In the genomic region with DNA sequence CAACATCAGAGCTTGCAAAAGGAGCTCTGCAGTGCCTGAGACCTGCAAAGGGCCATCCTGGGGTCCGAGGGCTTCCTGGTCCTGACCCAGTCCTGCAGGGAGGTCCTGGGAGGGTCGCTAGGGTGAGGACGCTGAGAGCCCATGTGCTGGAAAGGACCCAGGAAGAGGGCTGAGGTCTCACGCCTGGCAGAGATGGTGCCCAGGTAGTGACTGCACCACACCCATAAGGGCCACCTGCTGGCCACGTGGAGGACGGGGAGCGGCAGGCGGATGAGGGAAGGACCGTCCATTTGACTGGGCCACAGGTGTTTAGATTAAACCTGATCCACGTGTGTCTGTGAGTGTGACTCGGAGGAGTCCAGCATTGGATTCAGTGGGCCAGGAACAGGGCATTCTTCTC, we compare ENCODE assay signal across 20 cellular contexts.
"Had no signal": no experiment of that assay in that cellular context is flagged by ENCODE, and none has a peak within 500 bp of the region (broad histone marks: within the 10 kb centered on the region; RNA-seq: fewer than 3 reads in every experiment).

No MANE protein-coding gene starts in this region.

- H3K9me3 ChIP-seq: neutrophil, right lobe of liver, thoracic aorta, upper lobe of left lung had no signal

- H3K27ac Mint-ChIP-seq: activated CD4-positive, alpha-beta T cell treated with anti-CD3 and anti-CD28 coated beads, Interleukin-2, amount 10 ng/mL, durations not matched to agents 24 days and 14 days; activated CD8-positive, alpha-beta T cell treated with anti-CD3 and anti-CD28 coated beads, Interleukin-2, amount 10 ng/mL, durations not matched to agents 7 days and 5 days; activated naive CD8-positive, alpha-beta T cell treated with anti-CD3 and anti-CD28 coated beads, Interleukin-2, amount 10 ng/mL, durations not matched to agents 7 days and 5 days; activated T-cell treated with anti-CD3 and anti-CD28 coated beads, Interleukin-2, amount 50 U/mL, for 24 hours; activated T-helper 2 cell treated with anti-CD3 and anti-CD28 coated beads, Interferon-gamma antibody, Interleukin-2, Interleukin-4, amounts not matched to agents 10 μg/mL and 5 μg/mL and 100 μg/mL, durations not matched to agents 14 hours and 24 hours and 36 hours; effector memory CD8-positive, alpha-beta T cell; memory B cell; naive thymus-derived CD8-positive, alpha-beta T cell; stimulated activated effector memory CD8-positive, alpha-beta T cell treated with anti-CD3 and anti-CD28 coated beads, Interleukin-12 subunit alpha, Interleukin-12 subunit beta, amount 100 ng/mL, for 72 hours had no signal

- H3K27ac ChIP-seq: neutrophil, parathyroid adenoma, right lobe of liver, thoracic aorta, upper lobe of left lung had no signal

- H3K9me3 Mint-ChIP-seq: activated CD4-positive, alpha-beta T cell treated with anti-CD3 and anti-CD28 coated beads, Interleukin-2, amount 10 ng/mL, durations not matched to agents 24 days and 14 days; activated T-cell treated with anti-CD3 and anti-CD28 coated beads, Interleukin-2, amount 50 U/mL, for 24 hours; activated T-helper 2 cell treated with anti-CD3 and anti-CD28 coated beads, Interferon-gamma antibody, Interleukin-2, Interleukin-4, amounts not matched to agents 10 μg/mL and 5 μg/mL and 100 μg/mL, durations not matched to agents 14 hours and 24 hours and 36 hours; naive thymus-derived CD8-positive, alpha-beta T cell; stimulated activated effector memory CD8-positive, alpha-beta T cell treated with anti-CD3 and anti-CD28 coated beads, Interleukin-12 subunit alpha, Interleukin-12 subunit beta, amount 100 ng/mL, for 72 hours had no signal

- H3K4me3 Mint-ChIP-seq: activated CD4-positive, alpha-beta T cell treated with anti-CD3 and anti-CD28 coated beads, Interleukin-2, amount 10 ng/mL, durations not matched to agents 24 days and 14 days; activated CD8-positive, alpha-beta T cell treated with anti-CD3 and anti-CD28 coated beads, Interleukin-2, amount 10 ng/mL, durations not matched to agents 7 days and 5 days; activated naive CD8-positive, alpha-beta T cell treated with anti-CD3 and anti-CD28 coated beads, Interleukin-2, amount 10 ng/mL, durations not matched to agents 7 days and 5 days; activated T-cell treated with anti-CD3 and anti-CD28 coated beads, Interleukin-2, amount 50 U/mL, for 24 hours; brain; effector memory CD8-positive, alpha-beta T cell; memory B cell; naive thymus-derived CD8-positive, alpha-beta T cell; stimulated activated effector memory CD8-positive, alpha-beta T cell treated with anti-CD3 and anti-CD28 coated beads, Interleukin-12 subunit alpha, Interleukin-12 subunit beta, amount 100 ng/mL, for 72 hours had no signal

- H3K79me2 ChIP-seq: parathyroid adenoma had no signal

- H3K27me3 Mint-ChIP-seq: activated CD4-positive, alpha-beta T cell treated with anti-CD3 and anti-CD28 coated beads, Interleukin-2, amount 10 ng/mL, durations not matched to agents 24 days and 14 days; effector memory CD8-positive, alpha-beta T cell; memory B cell had no signal

- H3K4me3 ChIP-seq: right lobe of liver, smooth muscle cell, thoracic aorta, upper lobe of left lung had no signal

- H3K9ac ChIP-seq: parathyroid adenoma had no signal

- H3K4me1 Mint-ChIP-seq: activated CD4-positive, alpha-beta T cell treated with anti-CD3 and anti-CD28 coated beads, Interleukin-2, amount 10 ng/mL, durations not matched to agents 24 days and 14 days; activated naive CD8-positive, alpha-beta T cell treated with anti-CD3 and anti-CD28 coated beads, Interleukin-2, amount 10 ng/mL, durations not matched to agents 7 days and 5 days; memory B cell; stimulated activated effector memory CD8-positive, alpha-beta T cell treated with anti-CD3 and anti-CD28 coated beads, Interleukin-12 subunit alpha, Interleukin-12 subunit beta, amount 100 ng/mL, for 72 hours had no signal

- DNase-seq: activated CD4-positive, alpha-beta T cell treated with anti-CD3 and anti-CD28 coated beads, Interleukin-2, amount 10 ng/mL, durations not matched to agents 24 days and 14 days; activated CD8-positive, alpha-beta T cell treated with anti-CD3 and anti-CD28 coated beads, Interleukin-2, amount 10 ng/mL, durations not matched to agents 7 days and 5 days; activated naive CD4-positive, alpha-beta T cell treated with Interleukin-2 at 50 U/mL for 16 hours; activated naive CD8-positive, alpha-beta T cell treated with anti-CD3 and anti-CD28 coated beads, Interleukin-2, amount 10 ng/mL, durations not matched to agents 7 days and 5 days; activated T-cell treated with anti-CD3 and anti-CD28 coated beads, Interleukin-2, amount 50 U/mL, for 24 hours; caudate nucleus; effector memory CD8-positive, alpha-beta T cell; naive thymus-derived CD8-positive, alpha-beta T cell; right lobe of liver; stimulated activated CD4-positive, alpha-beta T cell treated with anti-CD3 and anti-CD28 coated beads, Interleukin-4, amount 100 ng/mL, for 24 hours; T-helper 9 cell; upper lobe of left lung had no signal

- H3K27me3 ChIP-seq: right lobe of liver, upper lobe of left lung had no signal

- H3K4me1 ChIP-seq: parathyroid adenoma, right lobe of liver, upper lobe of left lung had no signal

- H3K36me3 Mint-ChIP-seq: activated naive CD8-positive, alpha-beta T cell treated with anti-CD3 and anti-CD28 coated beads, Interleukin-2, amount 10 ng/mL, durations not matched to agents 7 days and 5 days; brain; memory B cell; naive thymus-derived CD8-positive, alpha-beta T cell; stimulated activated effector memory CD8-positive, alpha-beta T cell treated with anti-CD3 and anti-CD28 coated beads, Interleukin-12 subunit alpha, Interleukin-12 subunit beta, amount 100 ng/mL, for 72 hours had no signal

- H3K36me3 ChIP-seq: neutrophil, right lobe of liver, thoracic aorta, upper lobe of left lung had no signal

- H2AFZ ChIP-seq: parathyroid adenoma had no signal

- H3K4me2 ChIP-seq: smooth muscle cell had no signal
